In the genomic region with DNA sequence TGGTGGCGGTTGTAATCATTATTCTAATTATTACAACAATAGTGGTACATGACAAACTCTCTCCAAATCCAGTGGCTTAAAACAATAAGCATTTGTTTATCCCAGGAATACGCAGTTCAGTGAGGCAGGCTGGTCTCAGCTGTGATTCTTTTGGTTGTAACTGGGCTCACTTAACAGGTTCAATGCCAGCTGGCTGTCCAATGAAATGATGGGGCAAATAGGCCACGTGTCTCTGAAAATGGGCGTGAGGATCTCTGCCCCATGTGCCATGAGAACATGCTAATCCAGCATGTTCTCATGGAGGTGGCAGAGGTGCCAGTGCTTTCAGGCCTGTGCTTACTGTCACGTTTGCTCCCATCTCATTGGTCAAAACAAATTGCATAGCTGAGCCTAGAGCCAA, we compare ENCODE assay signal across 1 cellular context.
TF ChIP-seq lines count a peak whose summit lies in the region.

No MANE protein-coding gene starts in this region.

TF ChIP-seq in HepG2, 621 proteins besides CTCF, POLR2A, EP300 and RAD21 (continued from another document):
- TF ChIP-seq, protein P1, sequence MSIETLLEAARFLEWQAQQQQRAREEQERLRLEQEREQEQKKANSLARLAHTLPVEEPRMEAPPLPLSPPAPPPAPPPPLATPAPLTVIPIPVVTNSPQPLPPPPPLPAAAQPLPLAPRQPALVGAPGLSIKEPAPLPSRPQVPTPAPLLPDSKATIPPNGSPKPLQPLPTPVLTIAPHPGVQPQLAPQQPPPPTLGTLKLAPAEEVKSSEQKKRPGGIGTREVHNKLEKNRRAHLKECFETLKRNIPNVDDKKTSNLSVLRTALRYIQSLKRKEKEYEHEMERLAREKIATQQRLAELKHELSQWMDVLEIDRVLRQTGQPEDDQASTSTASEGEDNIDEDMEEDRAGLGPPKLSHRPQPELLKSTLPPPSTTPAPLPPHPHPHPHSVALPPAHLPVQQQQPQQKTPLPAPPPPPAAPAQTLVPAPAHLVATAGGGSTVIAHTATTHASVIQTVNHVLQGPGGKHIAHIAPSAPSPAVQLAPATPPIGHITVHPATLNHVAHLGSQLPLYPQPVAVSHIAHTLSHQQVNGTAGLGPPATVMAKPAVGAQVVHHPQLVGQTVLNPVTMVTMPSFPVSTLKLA (IDR thresholded peaks at IDR 0.05), result peak; percentile 36; the same call in 1 of the 2 replicates
